ENCODE assay signal across 21 cellular contexts in genomic region chr20:54139188-54139587, GRCh38. TPM values are rescaled to one million over a fixed set of nuclear protein-coding genes. Genes with fewer than 3 reads are reported as not detected.
"Had no signal": no experiment of that assay in that cellular context is flagged by ENCODE, and none has a peak within 500 bp of the region (broad histone marks: within the 10 kb centered on the region; RNA-seq: fewer than 3 reads in every experiment).

No MANE protein-coding gene starts in this region.

- H3K27ac ChIP-seq: body of pancreas, esophagus squamous epithelium, right atrium auricular region, transverse colon had no signal

- DNase-seq: activated CD4-positive, alpha-beta T cell treated with anti-CD3 and anti-CD28 coated beads, Interleukin-2, amount 10 ng/mL, durations not matched to agents 24 days and 14 days; activated CD4-positive, CD25-positive, alpha-beta regulatory T cell; activated CD8-positive, alpha-beta memory T cell treated with anti-CD3 and anti-CD28 coated beads, Interleukin-2, amount 50 U/mL, for 4 hours; activated CD8-positive, alpha-beta T cell treated with anti-CD3 and anti-CD28 coated beads, Interleukin-2, amount 10 ng/mL, durations not matched to agents 7 days and 5 days; activated gamma-delta T cell; activated T-cell treated with anti-CD3 and anti-CD28 coated beads, Interleukin-2, amount 50 U/mL, for 48 hours; body of pancreas; cortex of kidney; effector CD4-positive, alpha-beta T cell; esophagus squamous epithelium; foreskin melanocyte; head of caudate nucleus; nucleus accumbens; small intestine; stimulated activated naive CD8-positive, alpha-beta T cell treated with anti-CD3 and anti-CD28 coated beads, Interleukin-15, Interleukin-2, amounts not matched to agents 100 U/mL and 50 U/mL, for 24 hours; transverse colon had no signal

- H3K36me3 ChIP-seq: esophagus squamous epithelium, right atrium auricular region, transverse colon had no signal

- FAIRE-seq: endothelial cell of umbilical vein, small intestine had no signal

- H3K36me3 Mint-ChIP-seq: activated naive CD4-positive, alpha-beta T cell treated with anti-CD3 and anti-CD28 coated beads, Interleukin-2, amount 50 U/mL, for 72 hours had no signal

- H3K9me3 ChIP-seq: body of pancreas, esophagus squamous epithelium, right atrium auricular region, transverse colon had no signal

- H3K4me3 ChIP-seq: body of pancreas, esophagus squamous epithelium, right atrium auricular region, transverse colon had no signal

- H3K4me1 Mint-ChIP-seq: activated CD4-positive, alpha-beta T cell treated with anti-CD3 and anti-CD28 coated beads, Interleukin-2, amount 10 ng/mL, durations not matched to agents 24 days and 14 days; nephron had no signal

- H3K27ac Mint-ChIP-seq: activated CD4-positive, alpha-beta T cell treated with anti-CD3 and anti-CD28 coated beads, Interleukin-2, amount 10 ng/mL, durations not matched to agents 24 days and 14 days; activated CD8-positive, alpha-beta T cell treated with anti-CD3 and anti-CD28 coated beads, Interleukin-2, amount 10 ng/mL, durations not matched to agents 7 days and 5 days; activated naive CD4-positive, alpha-beta T cell treated with anti-CD3 and anti-CD28 coated beads, Interleukin-2, amount 50 U/mL, for 72 hours; nephron; progenitor cell of endocrine pancreas had no signal

- ATAC-seq: activated CD8-positive, alpha-beta T cell treated with anti-CD3 and anti-CD28 coated beads, Interleukin-2, amount 10 ng/mL, durations not matched to agents 7 days and 5 days; activated naive CD4-positive, alpha-beta T cell treated with anti-CD3 and anti-CD28 coated beads, Interleukin-2, amount 50 U/mL, for 72 hours; body of pancreas; stimulated activated naive CD8-positive, alpha-beta T cell treated with anti-CD3 and anti-CD28 coated beads, Interleukin-15, Interleukin-2, amounts not matched to agents 100 U/mL and 50 U/mL, for 24 hours had no signal

- H3K27me3 Mint-ChIP-seq: progenitor cell of endocrine pancreas had no signal

- H3K9me3 Mint-ChIP-seq: activated CD4-positive, alpha-beta T cell treated with anti-CD3 and anti-CD28 coated beads, Interleukin-2, amount 10 ng/mL, durations not matched to agents 24 days and 14 days; activated naive CD4-positive, alpha-beta T cell treated with anti-CD3 and anti-CD28 coated beads, Interleukin-2, amount 50 U/mL, for 72 hours; nephron had no signal

- H3K27me3 ChIP-seq: body of pancreas, right atrium auricular region, transverse colon had no signal

- H3K4me1 ChIP-seq: body of pancreas, esophagus squamous epithelium, right atrium auricular region, transverse colon had no signal

- H3K4me3 Mint-ChIP-seq: activated CD4-positive, alpha-beta T cell treated with anti-CD3 and anti-CD28 coated beads, Interleukin-2, amount 10 ng/mL, durations not matched to agents 24 days and 14 days; activated CD8-positive, alpha-beta T cell treated with anti-CD3 and anti-CD28 coated beads, Interleukin-2, amount 10 ng/mL, durations not matched to agents 7 days and 5 days; nephron had no signal

RNA-seq across cellular contexts. Expression of gene CYP24A1, which starts 34.6 kb away (rescaled TPM):
- total RNA-seq: activated CD4-positive, alpha-beta T cell treated with anti-CD3 and anti-CD28 coated beads, Interleukin-2, amount 10 ng/mL, durations not matched to agents 24 days and 14 days; activated CD8-positive, alpha-beta T cell treated with anti-CD3 and anti-CD28 coated beads, Interleukin-2, amount 10 ng/mL, durations not matched to agents 7 days and 5 days; activated naive CD4-positive, alpha-beta T cell treated with anti-CD3 and anti-CD28 coated beads, Interleukin-2, amount 50 U/mL, for 72 hours; body of pancreas; endothelial cell of umbilical vein; progenitor cell of endocrine pancreas; transverse colon had no signal
- polyA plus RNA-seq: endothelial cell of umbilical vein had no signal
